ENCODE assay signal across 8 cellular contexts in the genomic region with DNA sequence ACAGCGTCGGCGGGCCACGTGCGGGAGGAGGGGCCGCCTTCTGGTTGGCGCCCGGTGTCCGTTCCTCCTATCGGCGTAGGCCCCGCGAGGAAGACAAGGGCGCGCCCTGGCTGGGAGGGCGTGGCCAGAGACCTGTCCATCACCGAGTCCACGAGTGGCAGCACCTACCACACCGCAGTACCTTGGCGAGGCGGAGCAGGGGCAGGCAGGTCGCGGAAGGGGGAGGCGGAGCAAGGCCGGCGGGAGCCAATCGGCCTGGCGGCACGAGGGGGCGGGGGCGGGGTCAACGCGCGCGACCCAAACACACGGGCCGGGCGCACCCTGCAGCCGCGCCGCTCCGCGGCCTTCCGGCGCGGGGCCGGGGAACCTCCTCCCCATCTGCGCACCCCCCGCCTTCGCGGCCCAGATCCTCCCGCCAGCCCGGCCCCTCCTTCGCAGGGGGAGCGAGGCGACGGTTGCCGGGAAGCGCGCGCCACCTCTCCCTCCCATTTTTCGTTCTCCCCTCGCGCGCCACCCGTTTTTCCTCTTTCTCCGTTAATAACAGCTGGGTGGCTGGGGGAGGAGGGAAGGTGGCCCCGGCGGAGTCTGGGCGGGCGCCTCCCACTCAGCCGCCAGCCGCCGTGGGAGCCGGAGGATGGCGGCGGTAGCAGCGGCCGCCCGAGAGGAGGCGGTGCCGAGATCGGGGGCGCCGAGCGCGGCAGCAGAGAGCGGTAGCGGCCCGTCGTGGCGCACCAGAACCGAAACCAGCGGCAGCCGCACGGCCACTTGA. TPM values are rescaled to one million over a fixed set of nuclear protein-coding genes. Genes with fewer than 3 reads are reported as not detected.
A peak's percentile ranks its signal among the peaks of the same experiment; 100 is the strongest.
DNase-seq lines count a peak whose midpoint lies in the region; ATAC-seq and TF ChIP-seq lines count a peak whose summit lies in the region.

A gene (plus strand): TSS at position 300 of the 769 bp plus-strand sequence. CDS start 761 bp downstream, outside the sequence.

- CTCF ChIA-PET in activated B cell treated with CpG ODN at 0.5 μM for 24 hours (lab: Charles Lee): interaction anchor here (1.1 to 1.4 kb wide), 3 partner anchors 64 to 120 kb away, joined by 3 read pairs; no protein-coding TSS in a partner anchor

- intact Hi-C loops in activated B cell treated with CpG ODN at 0.5 μM for 24 hours (cut with micrococcal nuclease): loop anchor here (1.0 to 2.0 kb wide), 14 partner anchors 38 to 310 kb away; a partner anchor contains a TSS

- H3K36me3 Mint-ChIP-seq in activated B cell treated with CpG ODN at 0.5 μM for 24 hours (ENCODE audit: low read depth): peaks cover 7% of the 10 kb centered on the region

- H3K27ac Mint-ChIP-seq in activated B cell treated with CpG ODN at 0.5 μM for 24 hours: peak within 1 kb of the TSS; percentile 90

- peak; percentile 89 for DNase-seq in AG09309 (ENCODE audit: low read depth)
- peak; percentile 100 for DNase-seq in NCI-H226
- peak; percentile 95 for DNase-seq in activated B cell treated with CpG ODN at 0.5 μM for 24 hours
- peak; percentile 99 for DNase-seq in central memory CD4-positive, alpha-beta T cell
- DNase-seq in iris pigment epithelial cell (ENCODE audit: low read depth): peak; percentile 99
- peak; percentile 98 for DNase-seq in stimulated activated CD4-positive, alpha-beta T cell treated with anti-CD3 and anti-CD28 coated beads, Interleukin-12 subunit alpha, Interleukin-12 subunit beta, amount 100 ng/mL, for 4 hours

- peak; percentile 33 for TF ChIP-seq CTCF in AG09309 (IDR thresholded peaks at IDR 0.05; ENCODE audit: control insufficient read depth, insufficient read depth, low read depth, low read length, missing control alignments)
- TF ChIP-seq CTCF in activated B cell treated with CpG ODN at 0.5 μM for 24 hours (IDR thresholded peaks at IDR 0.05): no peak

- peaks cover 4% of the 10 kb centered on the region for H3K9me3 Mint-ChIP-seq in activated B cell treated with CpG ODN at 0.5 μM for 24 hours

- H3K4me3 ChIP-seq in AG09309 (ENCODE audit: control insufficient read depth, low read depth, low read length): peak within 1 kb of the TSS; percentile 56

- H3K27me3 Mint-ChIP-seq in activated B cell treated with CpG ODN at 0.5 μM for 24 hours: no peaks in the 10 kb centered on the region

- in situ Hi-C loops in GM18951 (cut with MboI; ENCODE audit: low sequenced_read_pairs, unreplicated experiment): no loop called here

- H3K4me1 Mint-ChIP-seq in activated B cell treated with CpG ODN at 0.5 μM for 24 hours: peaks cover 48% of the 10 kb centered on the region

- TF ChIP-seq POLR2A in GM18951 (IDR thresholded peaks at IDR 0.05; ENCODE audit: extremely low read depth, insufficient read depth, insufficient read length): peak; percentile 60

- H3K4me3 Mint-ChIP-seq in activated B cell treated with CpG ODN at 0.5 μM for 24 hours: peak within 1 kb of the TSS; percentile 87

- peak; percentile 93 for ATAC-seq in HG03196 (IDR thresholded peaks at IDR 0.05; ENCODE audit: unreplicated experiment)
- ATAC-seq in activated B cell treated with CpG ODN at 0.5 μM for 24 hours (ENCODE audit: low read depth): peak; percentile 82

- POLR2A ChIA-PET in activated B cell treated with CpG ODN at 0.5 μM for 24 hours (lab: Charles Lee): interaction anchor here (0.7 to 3.2 kb wide), 16 partner anchors 8 to 280 kb away, joined by 3 to 28 read pairs (median 4); a partner anchor contains a TSS

RNA-seq across cellular contexts. Expression of the gene that starts here (rescaled TPM):
- 18.7 and 21.4 TPM in 2 replicates for total RNA-seq in activated B cell treated with CpG ODN at 0.5 μM for 24 hours

Comparison
In these comparisons a context has a peak if more than half of its experiments do, and no peak if none do; other contexts are left out.
1. Peak in every context shown above with its lines: DNase-seq, ATAC-seq and H3K4me3 ChIP-seq.